In the genomic region with DNA sequence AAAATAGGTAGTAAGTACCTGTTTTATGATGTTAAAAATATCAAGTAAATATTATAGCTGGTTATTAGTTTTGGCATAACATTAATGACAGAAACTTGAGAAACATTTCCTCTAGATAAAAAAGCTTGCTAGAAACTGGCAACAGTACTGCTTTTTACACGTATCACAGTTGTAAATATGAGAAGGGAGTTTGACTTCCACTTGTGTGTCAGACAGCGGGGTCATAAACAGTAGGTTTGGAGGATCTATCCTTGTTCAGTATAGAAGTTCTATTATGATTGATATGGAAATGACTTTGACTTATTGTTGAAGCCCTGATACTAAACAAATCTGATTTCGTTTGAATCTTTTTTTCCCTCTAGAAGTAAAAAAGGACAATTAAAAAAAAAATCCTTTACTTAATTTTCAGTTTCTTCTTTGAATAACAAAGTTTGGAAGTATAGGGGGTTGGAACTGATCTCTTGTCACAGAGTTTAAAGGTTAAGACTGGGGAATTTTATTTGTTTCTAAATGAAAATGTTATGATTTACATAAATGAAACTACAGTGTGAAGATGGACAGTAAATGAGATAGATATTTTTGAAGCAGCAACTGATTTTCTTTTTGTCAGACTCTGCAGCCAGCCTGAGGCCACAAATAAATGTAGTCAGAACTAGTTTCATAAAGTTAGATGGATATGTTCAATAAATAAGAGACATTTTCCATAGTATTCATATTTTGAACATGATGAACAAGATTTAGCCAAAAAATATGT, we compare ENCODE assay signal across 2 cellular contexts.
TF ChIP-seq lines count a peak whose summit lies in the region.

No MANE protein-coding gene starts in this region.

TF ChIP-seq in IMR-90, 13 proteins besides CTCF, POLR2A, EP300 and RAD21:
- no peak for TF ChIP-seq CEBPB (IDR thresholded peaks at IDR 0.05; ENCODE audit: low read depth, low read length)
- TF ChIP-seq MAFK (IDR thresholded peaks at IDR 0.05; ENCODE audit: low read depth, low read length), result no peak
- no peak for TF ChIP-seq CHD1 (IDR thresholded peaks at IDR 0.05; ENCODE audit: low read depth, low read length)
- no peak for TF ChIP-seq NFE2L2 (IDR thresholded peaks at IDR 0.05; ENCODE audit: low read depth, low read length)
- no peak for TF ChIP-seq MXI1 (IDR thresholded peaks at IDR 0.05; ENCODE audit: borderline replicate concordance, low read depth, low read length)
- TF ChIP-seq SMC3 (IDR thresholded peaks at IDR 0.05; ENCODE audit: low read depth, low read length), result no peak
- TF ChIP-seq RCOR1 (IDR thresholded peaks at IDR 0.05; ENCODE audit: insufficient replicate concordance, low read length), result no peak
- TF ChIP-seq, protein P1, sequence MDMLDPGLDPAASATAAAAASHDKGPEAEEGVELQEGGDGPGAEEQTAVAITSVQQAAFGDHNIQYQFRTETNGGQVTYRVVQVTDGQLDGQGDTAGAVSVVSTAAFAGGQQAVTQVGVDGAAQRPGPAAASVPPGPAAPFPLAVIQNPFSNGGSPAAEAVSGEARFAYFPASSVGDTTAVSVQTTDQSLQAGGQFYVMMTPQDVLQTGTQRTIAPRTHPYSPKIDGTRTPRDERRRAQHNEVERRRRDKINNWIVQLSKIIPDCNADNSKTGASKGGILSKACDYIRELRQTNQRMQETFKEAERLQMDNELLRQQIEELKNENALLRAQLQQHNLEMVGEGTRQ (IDR thresholded peaks at IDR 0.05; ENCODE audit: low read depth, low read length), result no peak
- no peak for TF ChIP-seq MAZ (IDR thresholded peaks at IDR 0.05; ENCODE audit: borderline replicate concordance, low read depth, low read length)
- TF ChIP-seq, protein P2, sequence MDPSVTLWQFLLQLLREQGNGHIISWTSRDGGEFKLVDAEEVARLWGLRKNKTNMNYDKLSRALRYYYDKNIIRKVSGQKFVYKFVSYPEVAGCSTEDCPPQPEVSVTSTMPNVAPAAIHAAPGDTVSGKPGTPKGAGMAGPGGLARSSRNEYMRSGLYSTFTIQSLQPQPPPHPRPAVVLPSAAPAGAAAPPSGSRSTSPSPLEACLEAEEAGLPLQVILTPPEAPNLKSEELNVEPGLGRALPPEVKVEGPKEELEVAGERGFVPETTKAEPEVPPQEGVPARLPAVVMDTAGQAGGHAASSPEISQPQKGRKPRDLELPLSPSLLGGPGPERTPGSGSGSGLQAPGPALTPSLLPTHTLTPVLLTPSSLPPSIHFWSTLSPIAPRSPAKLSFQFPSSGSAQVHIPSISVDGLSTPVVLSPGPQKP (IDR thresholded peaks at IDR 0.05; ENCODE audit: borderline replicate concordance, low read depth, low read length), result no peak
- no peak for TF ChIP-seq FOS (IDR thresholded peaks at IDR 0.05; ENCODE audit: low read depth, low read length)

TF ChIP-seq in endothelial cell of umbilical vein, 7 proteins besides CTCF, POLR2A, EP300 and RAD21:
- TF ChIP-seq POLR2AphosphoS5 (IDR thresholded peaks at IDR 0.05; ENCODE audit: insufficient read depth, low read depth, low read length) (no peak), JUN (IDR thresholded peaks at IDR 0.05; ENCODE audit: borderline replicate concordance, insufficient read depth, insufficient read length, low read depth) (no peak), MYC (IDR thresholded peaks at IDR 0.05; ENCODE audit: low read depth, low read length) (no peak), EZH2 (IDR thresholded peaks at IDR 0.05; ENCODE audit: borderline replicate concordance, low read depth, low read length, severe bottlenecking) (no peak), FOS (IDR thresholded peaks at IDR 0.05; ENCODE audit: borderline replicate concordance, insufficient read depth, low read length) (no peak), GATA2 (IDR thresholded peaks at IDR 0.05; ENCODE audit: insufficient read depth, insufficient read length, low read depth, low read length) (no peak)
- TF ChIP-seq, protein P3, sequence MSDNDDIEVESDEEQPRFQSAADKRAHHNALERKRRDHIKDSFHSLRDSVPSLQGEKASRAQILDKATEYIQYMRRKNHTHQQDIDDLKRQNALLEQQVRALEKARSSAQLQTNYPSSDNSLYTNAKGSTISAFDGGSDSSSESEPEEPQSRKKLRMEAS (IDR thresholded peaks at IDR 0.05; ENCODE audit: insufficient read depth, insufficient read length), result no peak
